In the genomic region with DNA sequence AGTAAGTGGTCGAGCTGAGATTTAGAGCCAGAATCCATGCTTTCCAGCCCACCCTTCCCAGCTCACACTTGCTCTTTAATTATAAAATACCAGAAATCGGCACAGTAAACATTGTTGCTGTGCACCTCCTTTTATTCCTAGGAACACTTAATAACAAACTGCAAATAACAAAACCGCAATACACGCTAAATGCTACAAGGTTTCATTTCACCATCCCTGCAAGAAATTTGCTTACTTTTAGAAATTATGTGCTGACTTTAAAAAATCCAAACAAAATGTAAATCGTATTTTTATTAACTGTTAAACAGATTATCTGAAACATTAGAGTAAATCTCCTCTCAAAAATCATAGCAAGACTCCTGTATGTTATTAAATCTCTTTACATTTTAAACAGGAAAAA, we compare ENCODE assay signal across 17 cellular contexts.
DNase-seq lines count a peak whose midpoint lies in the region; ATAC-seq, FAIRE-seq and TF ChIP-seq lines count a peak whose summit lies in the region.
"Had no signal": no experiment of that assay in that cellular context is flagged by ENCODE, and none has a peak within 500 bp of the region (broad histone marks: within the 10 kb centered on the region; RNA-seq: fewer than 3 reads in every experiment).

No MANE protein-coding gene starts in this region.

- H3K4me3 ChIP-seq in right atrium auricular region (no peak overlapping the region), parathyroid adenoma (ENCODE audit: low read depth, low read length) (peak overlapping the region; percentile 28), ovary (no peak overlapping the region)
- H3K4me3 ChIP-seq: tibial artery had no signal

- no peaks in the 10 kb centered on the region for H3K27me3 ChIP-seq in right atrium auricular region
- H3K27me3 ChIP-seq in parathyroid adenoma (ENCODE audit: control insufficient read depth, insufficient read depth, low read length): no peaks in the 10 kb centered on the region
- no peaks in the 10 kb centered on the region for H3K27me3 ChIP-seq in ovary
- H3K27me3 ChIP-seq: tibial artery had no signal

- peak overlapping the region; percentile 70 for H2AFZ ChIP-seq in parathyroid adenoma

- intact Hi-C loops in Right ventricle myocardium superior (cut with DNase I) (no loop called here), ovary (cut with DNase I) (no loop called here)
- intact Hi-C loops in activated CD4-positive, alpha-beta memory T cell treated with anti-CD3 and anti-CD28 coated beads for 36 hours (cut with micrococcal nuclease): no loop called here

- H3K79me2 ChIP-seq in parathyroid adenoma: no peaks in the 10 kb centered on the region

- H3K36me3 Mint-ChIP-seq in activated CD4-positive, alpha-beta memory T cell treated with anti-CD3 and anti-CD28 coated beads for 36 hours: no peaks in the 10 kb centered on the region
- H3K36me3 Mint-ChIP-seq: CD8-positive, alpha-beta T cell had no signal

- H3K9me3 Mint-ChIP-seq in activated CD4-positive, alpha-beta memory T cell treated with anti-CD3 and anti-CD28 coated beads for 36 hours: no peaks in the 10 kb centered on the region
- H3K9me3 Mint-ChIP-seq: CD8-positive, alpha-beta T cell had no signal

- H3K4me3 Mint-ChIP-seq in activated CD4-positive, alpha-beta memory T cell treated with anti-CD3 and anti-CD28 coated beads for 36 hours: no peak overlapping the region
- H3K4me3 Mint-ChIP-seq: CD8-positive, alpha-beta T cell had no signal

- no peak overlapping the region for H3K27ac Mint-ChIP-seq in activated CD4-positive, alpha-beta memory T cell treated with anti-CD3 and anti-CD28 coated beads for 36 hours
- H3K27ac Mint-ChIP-seq: CD8-positive, alpha-beta T cell had no signal

- H3K36me3 ChIP-seq in right atrium auricular region: no peaks in the 10 kb centered on the region
- no peaks in the 10 kb centered on the region for H3K36me3 ChIP-seq in parathyroid adenoma (ENCODE audit: control insufficient read depth, insufficient read depth, low read length)
- no peaks in the 10 kb centered on the region for H3K36me3 ChIP-seq in ovary
- H3K36me3 ChIP-seq: tibial artery had no signal

- POLR2A ChIA-PET in activated CD4-positive, alpha-beta memory T cell treated with anti-CD3 and anti-CD28 coated beads for 36 hours (lab: Charles Lee): no interaction called here

- DNase-seq in right atrium auricular region (ENCODE audit: low spot score): no peak
- no peak for DNase-seq in Right ventricle myocardium superior
- DNase-seq in activated CD4-positive, alpha-beta memory T cell treated with anti-CD3 and anti-CD28 coated beads for 36 hours: no peak
- DNase-seq in central memory CD4-positive, alpha-beta T cell: no peak
- no peak for DNase-seq in activated effector memory CD4-positive, alpha-beta T cell treated with Interleukin-2 at 50 U/mL for 16 hours
- DNase-seq in ovary: no peak
- DNase-seq: CD8-positive, alpha-beta T cell; effector CD8-positive, alpha-beta T cell; left colon; NCI-H187; NCI-H446; SHP77 treated with DMSO at 0.1 percent for 48 hours; tibial artery had no signal

- peak overlapping the region; percentile 11 for H3K4me2 ChIP-seq in parathyroid adenoma (ENCODE audit: low read length)

- TF ChIP-seq POLR2A in ovary (IDR thresholded peaks at IDR 0.05): no peak

- H3K9me3 ChIP-seq in right atrium auricular region: no peaks in the 10 kb centered on the region
- H3K9me3 ChIP-seq in parathyroid adenoma (ENCODE audit: control insufficient read depth, low read length): no peaks in the 10 kb centered on the region
- H3K9me3 ChIP-seq in ovary: no peaks in the 10 kb centered on the region
- H3K9me3 ChIP-seq: tibial artery had no signal

- no peaks in the 10 kb centered on the region for H3K27me3 Mint-ChIP-seq in activated CD4-positive, alpha-beta memory T cell treated with anti-CD3 and anti-CD28 coated beads for 36 hours

- TF ChIP-seq CTCF in right atrium auricular region (IDR thresholded peaks at IDR 0.05) (no peak), parathyroid adenoma (IDR thresholded peaks at IDR 0.05) (no peak), ovary (IDR thresholded peaks at IDR 0.05) (no peak)

- H3K27ac ChIP-seq in right atrium auricular region (peak overlapping the region; percentile 69 to 74), parathyroid adenoma (peak overlapping the region; percentile 83), ovary (no peak overlapping the region)
- H3K27ac ChIP-seq: tibial artery had no signal

- FAIRE-seq in endometrium (lab: Jason Lieb, UNC): peak; percentile 88
- FAIRE-seq: HTR-8/SVneo had no signal

- no peaks in the 10 kb centered on the region for H3K4me1 Mint-ChIP-seq in activated CD4-positive, alpha-beta memory T cell treated with anti-CD3 and anti-CD28 coated beads for 36 hours (ENCODE audit: low read depth)

- CTCF ChIA-PET in activated CD4-positive, alpha-beta memory T cell treated with anti-CD3 and anti-CD28 coated beads for 36 hours (lab: Charles Lee): no interaction called here

- 27 to 58% (median 33%) methylated on average over 5 of the region's 5 CpGs for WGBS in ovary, 3 donors

- ATAC-seq in Right ventricle myocardium superior (ENCODE audit: poor library complexity): no peak
- ATAC-seq: activated CD4-positive, CD25-positive, alpha-beta regulatory T cell treated with anti-CD3 and anti-CD28 coated beads, Interleukin-2, amount 50 U/mL, for 24 hours; CD8-positive, alpha-beta T cell; left colon had no signal

- H3K9ac ChIP-seq in parathyroid adenoma: no peak overlapping the region

- TF ChIP-seq EP300 in ovary (IDR thresholded peaks at IDR 0.05): no peak

- H3K4me1 ChIP-seq in right atrium auricular region (peaks cover 0 to 3% of the 10 kb centered on the region in 2 donors), parathyroid adenoma (peaks cover 20% of the 10 kb centered on the region), ovary (ENCODE audit: insufficient read depth) (peaks cover 1% of the 10 kb centered on the region)

Comparison
In these comparisons a context has a peak if more than half of its experiments do, and no peak if none do; other contexts are left out.
1. H3K27ac ChIP-seq: peak in right atrium auricular region (2 of 2) and parathyroid adenoma (single experiment); none in ovary (0 of 2).